In genomic region chr7:3083350-3083749, GRCh38 we compare ENCODE assay signal across 1 cellular context.
TF ChIP-seq lines count a peak whose summit lies in the region.

No MANE protein-coding gene starts in this region.

TF ChIP-seq in IMR-90, 13 proteins besides CTCF, POLR2A, EP300 and RAD21 (continued from another document):
- TF ChIP-seq NFE2L2 (IDR thresholded peaks at IDR 0.05; ENCODE audit: low read depth, low read length) (no peak), FOS (IDR thresholded peaks at IDR 0.05; ENCODE audit: low read depth, low read length) (no peak), MXI1 (IDR thresholded peaks at IDR 0.05; ENCODE audit: borderline replicate concordance, low read depth, low read length) (no peak), CEBPB (IDR thresholded peaks at IDR 0.05; ENCODE audit: low read depth, low read length) (no peak), USF2 (IDR thresholded peaks at IDR 0.05; ENCODE audit: low read depth, low read length) (no peak)
